15 cellular contexts compared by ENCODE assay signal in genomic region chr1:246785536-246786111, GRCh38.
A peak's percentile ranks its signal among the peaks of the same experiment; 100 is the strongest.
DNase-seq lines count a peak whose midpoint lies in the region; ATAC-seq and TF ChIP-seq lines count a peak whose summit lies in the region.
"Had no signal": no experiment of that assay in that cellular context is flagged by ENCODE, and none has a peak within 500 bp of the region (broad histone marks: within the 10 kb centered on the region; RNA-seq: fewer than 3 reads in every experiment).

No MANE protein-coding gene starts in this region.

- POLR2A ChIA-PET in activated CD8-positive, alpha-beta T cell treated with anti-CD3 and anti-CD28 coated beads, Interleukin-2, amount 10 ng/mL, durations not matched to agents 7 days and 5 days (lab: Charles Lee): no interaction called here
- POLR2A ChIA-PET in activated CD8-positive, alpha-beta T cell treated with anti-CD3 and anti-CD28 coated beads for 36 hours (lab: Charles Lee): interaction anchor here (0.5 kb wide), 1 partner anchor 145 kb away, joined by 7 read pairs; no protein-coding TSS in a partner anchor

- no peaks in the 10 kb centered on the region for H3K9me3 Mint-ChIP-seq in activated CD8-positive, alpha-beta T cell treated with anti-CD3 and anti-CD28 coated beads, Interleukin-2, amount 10 ng/mL, durations not matched to agents 7 days and 5 days (ENCODE audit: insufficient read depth)
- no peaks in the 10 kb centered on the region for H3K9me3 Mint-ChIP-seq in activated CD8-positive, alpha-beta T cell treated with anti-CD3 and anti-CD28 coated beads for 36 hours
- H3K9me3 Mint-ChIP-seq in activated T-helper 2 cell treated with anti-CD3 and anti-CD28 coated beads, Interferon-gamma antibody, Interleukin-2, Interleukin-4, amounts not matched to agents 10 μg/mL and 5 μg/mL and 100 μg/mL, durations not matched to agents 14 hours and 24 hours and 36 hours: no peaks in the 10 kb centered on the region
- H3K9me3 Mint-ChIP-seq: activated naive CD8-positive, alpha-beta T cell treated with anti-CD3 and anti-CD28 coated beads for 36 hours; stimulated activated naive CD8-positive, alpha-beta T cell treated with anti-CD3 and anti-CD28 coated beads, Interleukin-15, amount 100 ng/mL, for 72 hours had no signal

- H3K4me1 ChIP-seq in thymus (ENCODE audit: control insufficient read depth, insufficient read depth, low read length): peaks cover 36% of the 10 kb centered on the region
- H3K4me1 ChIP-seq: foreskin keratinocyte had no signal

- peaks cover 2% of the 10 kb centered on the region for H3K27me3 Mint-ChIP-seq in activated CD8-positive, alpha-beta T cell treated with anti-CD3 and anti-CD28 coated beads, Interleukin-2, amount 10 ng/mL, durations not matched to agents 7 days and 5 days (ENCODE audit: low read depth)
- peaks cover 11% of the 10 kb centered on the region for H3K27me3 Mint-ChIP-seq in activated CD8-positive, alpha-beta T cell treated with anti-CD3 and anti-CD28 coated beads for 36 hours
- H3K27me3 Mint-ChIP-seq in activated T-helper 2 cell treated with anti-CD3 and anti-CD28 coated beads, Interferon-gamma antibody, Interleukin-2, Interleukin-4, amounts not matched to agents 10 μg/mL and 5 μg/mL and 100 μg/mL, durations not matched to agents 14 hours and 24 hours and 36 hours (ENCODE audit: low read depth): peaks cover 5% of the 10 kb centered on the region

- peak overlapping the region; percentile 39 for H3K27ac Mint-ChIP-seq in activated CD8-positive, alpha-beta T cell treated with anti-CD3 and anti-CD28 coated beads, Interleukin-2, amount 10 ng/mL, durations not matched to agents 7 days and 5 days
- H3K27ac Mint-ChIP-seq in activated CD8-positive, alpha-beta T cell treated with anti-CD3 and anti-CD28 coated beads for 36 hours: no peak overlapping the region
- H3K27ac Mint-ChIP-seq in activated T-helper 2 cell treated with anti-CD3 and anti-CD28 coated beads, Interferon-gamma antibody, Interleukin-2, Interleukin-4, amounts not matched to agents 10 μg/mL and 5 μg/mL and 100 μg/mL, durations not matched to agents 14 hours and 24 hours and 36 hours: no peak overlapping the region
- H3K27ac Mint-ChIP-seq: activated naive CD8-positive, alpha-beta T cell treated with anti-CD3 and anti-CD28 coated beads for 36 hours; stimulated activated naive CD8-positive, alpha-beta T cell treated with anti-CD3 and anti-CD28 coated beads, Interleukin-15, amount 100 ng/mL, for 72 hours had no signal

- no peak for TF ChIP-seq CTCF in activated CD8-positive, alpha-beta T cell treated with anti-CD3 and anti-CD28 coated beads for 36 hours (IDR thresholded peaks at IDR 0.05)

- no peaks in the 10 kb centered on the region for H3K27me3 ChIP-seq in thymus (ENCODE audit: control insufficient read depth, insufficient read depth)
- H3K27me3 ChIP-seq: foreskin keratinocyte had no signal

- in situ Hi-C loops in SK-MEL-5 (cut with HindIII; ENCODE audit: low pct_unique_long_range_greater_than_20kb, low sequenced_read_pairs): no loop called here

- CTCF ChIA-PET in activated CD8-positive, alpha-beta T cell treated with anti-CD3 and anti-CD28 coated beads, Interleukin-2, amount 10 ng/mL, durations not matched to agents 7 days and 5 days (lab: Charles Lee): no interaction called here
- CTCF ChIA-PET in activated CD8-positive, alpha-beta T cell treated with anti-CD3 and anti-CD28 coated beads for 36 hours (lab: Charles Lee): no interaction called here

- no peak for DNase-seq in activated CD8-positive, alpha-beta T cell treated with anti-CD3 and anti-CD28 coated beads, Interleukin-2, amount 10 ng/mL, durations not matched to agents 7 days and 5 days
- DNase-seq in activated CD8-positive, alpha-beta T cell treated with anti-CD3 and anti-CD28 coated beads for 36 hours: no peak
- DNase-seq in SK-MEL-5 (ENCODE audit: low read depth, low spot score): peak; percentile 21
- peak; percentile 16 for DNase-seq in islet precursor cell
- no peak for DNase-seq in NK-92 treated with Interleukin-12 subunit alpha and Interleukin-12 subunit beta, amount 100 ng/mL, for 24 hours (lab: John Stamatoyannopoulos, UW)
- DNase-seq in activated T-helper 2 cell treated with anti-CD3 and anti-CD28 coated beads, Interferon-gamma antibody, Interleukin-2, Interleukin-4, amounts not matched to agents 10 μg/mL and 5 μg/mL and 100 μg/mL, durations not matched to agents 14 hours and 24 hours and 36 hours (ENCODE audit: low spot score): no peak
- no peak for DNase-seq in NCI-H128 (lab: John Stamatoyannopoulos, UW; ENCODE audit: unreplicated experiment)
- DNase-seq: COR-L47; effector memory CD4-positive, alpha-beta T cell; NCI-H2081 treated with DMSO at 0.1 percent for 48 hours; NCI-H748 treated with DMSO at 0.1 percent for 48 hours; stimulated activated naive CD8-positive, alpha-beta T cell treated with anti-CD3 and anti-CD28 coated beads, Interleukin-15, amount 100 ng/mL, for 72 hours had no signal

- no peaks in the 10 kb centered on the region for H3K9me3 ChIP-seq in thymus (ENCODE audit: control insufficient read depth)

- H3K4me3 Mint-ChIP-seq in activated CD8-positive, alpha-beta T cell treated with anti-CD3 and anti-CD28 coated beads, Interleukin-2, amount 10 ng/mL, durations not matched to agents 7 days and 5 days: no peak overlapping the region
- no peak overlapping the region for H3K4me3 Mint-ChIP-seq in activated CD8-positive, alpha-beta T cell treated with anti-CD3 and anti-CD28 coated beads for 36 hours
- H3K4me3 Mint-ChIP-seq in activated T-helper 2 cell treated with anti-CD3 and anti-CD28 coated beads, Interferon-gamma antibody, Interleukin-2, Interleukin-4, amounts not matched to agents 10 μg/mL and 5 μg/mL and 100 μg/mL, durations not matched to agents 14 hours and 24 hours and 36 hours (ENCODE audit: low read depth): no peak overlapping the region
- H3K4me3 Mint-ChIP-seq: activated naive CD8-positive, alpha-beta T cell treated with anti-CD3 and anti-CD28 coated beads for 36 hours had no signal

- peaks cover 32% of the 10 kb centered on the region for H3K4me1 Mint-ChIP-seq in activated CD8-positive, alpha-beta T cell treated with anti-CD3 and anti-CD28 coated beads, Interleukin-2, amount 10 ng/mL, durations not matched to agents 7 days and 5 days (ENCODE audit: low read depth)
- H3K4me1 Mint-ChIP-seq in activated CD8-positive, alpha-beta T cell treated with anti-CD3 and anti-CD28 coated beads for 36 hours (ENCODE audit: low read depth): peaks cover 20% of the 10 kb centered on the region
- H3K4me1 Mint-ChIP-seq in activated T-helper 2 cell treated with anti-CD3 and anti-CD28 coated beads, Interferon-gamma antibody, Interleukin-2, Interleukin-4, amounts not matched to agents 10 μg/mL and 5 μg/mL and 100 μg/mL, durations not matched to agents 14 hours and 24 hours and 36 hours (ENCODE audit: low read depth): peaks cover 10% of the 10 kb centered on the region

- peaks cover 3% of the 10 kb centered on the region for H3K36me3 Mint-ChIP-seq in activated CD8-positive, alpha-beta T cell treated with anti-CD3 and anti-CD28 coated beads, Interleukin-2, amount 10 ng/mL, durations not matched to agents 7 days and 5 days (ENCODE audit: low read depth)
- no peaks in the 10 kb centered on the region for H3K36me3 Mint-ChIP-seq in activated CD8-positive, alpha-beta T cell treated with anti-CD3 and anti-CD28 coated beads for 36 hours (ENCODE audit: low read depth)
- H3K36me3 Mint-ChIP-seq in activated T-helper 2 cell treated with anti-CD3 and anti-CD28 coated beads, Interferon-gamma antibody, Interleukin-2, Interleukin-4, amounts not matched to agents 10 μg/mL and 5 μg/mL and 100 μg/mL, durations not matched to agents 14 hours and 24 hours and 36 hours (ENCODE audit: low read depth): no peaks in the 10 kb centered on the region
- H3K36me3 Mint-ChIP-seq: activated naive CD8-positive, alpha-beta T cell treated with anti-CD3 and anti-CD28 coated beads for 36 hours had no signal

- intact Hi-C loops in activated CD8-positive, alpha-beta T cell treated with anti-CD3 and anti-CD28 coated beads for 36 hours (cut with micrococcal nuclease): no loop called here
- intact Hi-C loops in activated T-helper 2 cell treated with anti-CD3 and anti-CD28 coated beads, Interferon-gamma antibody, Interleukin-2, Interleukin-4, amounts not matched to agents 10 μg/mL and 5 μg/mL and 100 μg/mL, durations not matched to agents 14 hours and 24 hours and 36 hours (cut with micrococcal nuclease): no loop called here

- WGBS in thymus: 91% methylated on average over 18 of the region's 18 CpGs

- ATAC-seq in activated CD8-positive, alpha-beta T cell treated with anti-CD3 and anti-CD28 coated beads, Interleukin-2, amount 10 ng/mL, durations not matched to agents 7 days and 5 days: no peak
- ATAC-seq in activated CD8-positive, alpha-beta T cell treated with anti-CD3 and anti-CD28 coated beads for 36 hours: no peak

- H3K27ac ChIP-seq in thymus (ENCODE audit: low read depth): peak overlapping the region; percentile 44
- H3K27ac ChIP-seq: foreskin keratinocyte had no signal

- no peak overlapping the region for H3K4me3 ChIP-seq in thymus (ENCODE audit: low read length)

- H3K36me3 ChIP-seq in thymus (ENCODE audit: control insufficient read depth, insufficient read depth): no peaks in the 10 kb centered on the region

Comparison
In these comparisons a context has a peak if more than half of its experiments do, and no peak if none do; other contexts are left out.
1. DNase-seq: peak in SK-MEL-5 (single experiment) and islet precursor cell (single experiment); none in activated CD8-positive, alpha-beta T cell treated with anti-CD3 and anti-CD28 coated beads, Interleukin-2, amount 10 ng/mL, durations not matched to agents 7 days and 5 days (single experiment), activated CD8-positive, alpha-beta T cell treated with anti-CD3 and anti-CD28 coated beads for 36 hours (single experiment), NK-92 treated with Interleukin-12 subunit alpha and Interleukin-12 subunit beta, amount 100 ng/mL, for 24 hours (single experiment), activated T-helper 2 cell treated with anti-CD3 and anti-CD28 coated beads, Interferon-gamma antibody, Interleukin-2, Interleukin-4, amounts not matched to agents 10 μg/mL and 5 μg/mL and 100 μg/mL, durations not matched to agents 14 hours and 24 hours and 36 hours (single experiment) and NCI-H128 (single experiment).